ENCODE assay signal across 14 cellular contexts in genomic region chr16:3007059-3007956, GRCh38. TPM values are rescaled to one million over a fixed set of nuclear protein-coding genes. Genes with fewer than 3 reads are reported as not detected.
DNase-seq lines count a peak whose midpoint lies in the region; ATAC-seq and TF ChIP-seq lines count a peak whose summit lies in the region.
"Had no signal": no experiment of that assay in that cellular context is flagged by ENCODE, and none has a peak within 500 bp of the region (broad histone marks: within the 10 kb centered on the region; RNA-seq: fewer than 3 reads in every experiment).

No MANE protein-coding gene starts in this region.

- WGBS in HUES64, result 42% methylated on average over 13 of the region's 13 CpGs

- peak overlapping the region in 4 of 7 donors; percentile 41 to 81 (median 60) for H3K27ac Mint-ChIP-seq in CD4-positive, alpha-beta memory T cell
- H3K27ac Mint-ChIP-seq in WTC11 (peak overlapping the region; percentile 100), mesothelial cell of epicardium (peak overlapping the region; percentile 94)

- H3K4me1 Mint-ChIP-seq in CD4-positive, alpha-beta memory T cell, result peaks cover 13 to 31% (median 22%) of the 10 kb centered on the region in 4 donors
- H3K4me1 Mint-ChIP-seq in WTC11, result peaks cover 55% of the 10 kb centered on the region
- H3K4me1 Mint-ChIP-seq in mesothelial cell of epicardium, result peaks cover 53% of the 10 kb centered on the region

- no peak for TF ChIP-seq CTCF in WTC11 (IDR thresholded peaks at IDR 0.05)
- TF ChIP-seq CTCF in mesothelial cell of epicardium (IDR thresholded peaks at IDR 0.05; ENCODE audit: unreplicated experiment), result no peak

- H3K4me3 Mint-ChIP-seq in CD4-positive, alpha-beta memory T cell, result peak overlapping the region; percentile 11 to 89 (median 74)
- H3K4me3 Mint-ChIP-seq in WTC11 (peak overlapping the region; percentile 74), mesothelial cell of epicardium (peak overlapping the region; percentile 31)

- H3K9me3 ChIP-seq in CD4-positive, alpha-beta memory T cell (ENCODE audit: control insufficient read depth in 1 of 2, low read length in 2 of 2), result no peaks in the 10 kb centered on the region
- H3K9me3 ChIP-seq in HUES64 (ENCODE audit: insufficient read depth, low read depth, low read length), result no peaks in the 10 kb centered on the region

- CTCF ChIA-PET in CD4-positive, alpha-beta memory T cell (lab: Charles Lee; ENCODE audit: partially characterized antibody), result interaction anchor here (0.9 to 14.2 kb wide), 4 partner anchors 8 to 67 kb away, joined by 3 to 444 read pairs (median 4); partner anchors contain the start of genes CLDN6, HCFC1R1, THOC6 and TNFRSF12A
- CTCF ChIA-PET in WTC11 (lab: Charles Lee), result interaction anchor here (0.9 to 13.4 kb wide), 12 partner anchors 14 to 143 kb away, joined by 3 to 360 read pairs (median 4); partner anchors contain the start of genes CLDN6, HCFC1R1, KREMEN2 and PAQR4

- H3K36me3 ChIP-seq in CD4-positive, alpha-beta memory T cell (ENCODE audit: insufficient read depth, low read length), result no peaks in the 10 kb centered on the region
- H3K36me3 ChIP-seq in HUES64 (ENCODE audit: insufficient read depth, low read length), result no peaks in the 10 kb centered on the region

- no peak overlapping the region for H3K27ac ChIP-seq in CD4-positive, alpha-beta memory T cell (ENCODE audit: low read depth, low read length)
- peak overlapping the region; percentile 98 for H3K27ac ChIP-seq in HUES64 (ENCODE audit: low read depth, low read length)
- H3K27ac ChIP-seq: C4-2B, VCaP had no signal

- H3K9me3 Mint-ChIP-seq in CD4-positive, alpha-beta memory T cell, result no peaks in the 10 kb centered on the region
- H3K9me3 Mint-ChIP-seq in WTC11 (no peaks in the 10 kb centered on the region), mesothelial cell of epicardium (no peaks in the 10 kb centered on the region)

- no peaks in the 10 kb centered on the region for H3K27me3 ChIP-seq in CD4-positive, alpha-beta memory T cell (ENCODE audit: insufficient read depth, low read length)
- H3K27me3 ChIP-seq in HUES64 (ENCODE audit: insufficient read depth, low read length), result peaks cover 9% of the 10 kb centered on the region

- no peak for DNase-seq in CD4-positive, alpha-beta memory T cell
- DNase-seq in WTC11 (ENCODE audit: low spot score) (no peak), mesothelial cell of epicardium (ENCODE audit: low spot score in 2 of 2, unreplicated experiment in 2 of 2) (no peak), dermis blood vessel endothelial cell (no peak), epidermal melanocyte (ENCODE audit: insufficient read length, low spot score) (no peak), occipital lobe (lab: John Stamatoyannopoulos, UW) (no peak)
- DNase-seq: NCI-H526 treated with DMSO at 0.1 percent for 48 hours had no signal

- intact Hi-C loops in CD4-positive, alpha-beta memory T cell (cut with micrococcal nuclease), result no loop called here

- H3K4me3 ChIP-seq in CD4-positive, alpha-beta memory T cell (ENCODE audit: low read length in 2 of 2), result no peak overlapping the region
- peak overlapping the region; percentile 44 for H3K4me3 ChIP-seq in HUES64 (ENCODE audit: low read length)
- H3K4me3 ChIP-seq: lung had no signal

- H3K27me3 Mint-ChIP-seq in CD4-positive, alpha-beta memory T cell, result peaks cover 0 to 2% of the 10 kb centered on the region in 2 donors
- H3K27me3 Mint-ChIP-seq in WTC11 (ENCODE audit: low read depth), result no peaks in the 10 kb centered on the region
- H3K27me3 Mint-ChIP-seq in mesothelial cell of epicardium (ENCODE audit: low read depth), result peaks cover 54% of the 10 kb centered on the region

- H3K4me1 ChIP-seq in CD4-positive, alpha-beta memory T cell (ENCODE audit: insufficient read depth, low read length), result peaks cover 27% of the 10 kb centered on the region
- peaks cover 41% of the 10 kb centered on the region for H3K4me1 ChIP-seq in HUES64 (ENCODE audit: insufficient read depth, low read length)

- POLR2A ChIA-PET in CD4-positive, alpha-beta memory T cell (lab: Charles Lee; ENCODE audit: partially characterized antibody), result interaction anchor here (0.7 to 7.6 kb wide), 7 partner anchors 14 to 51 kb away, joined by 3 to 89 read pairs (median 4); partner anchors contain the start of genes HCFC1R1, THOC6 and TNFRSF12A
- POLR2A ChIA-PET in WTC11 (lab: Charles Lee), result interaction anchor here (0.7 to 13.9 kb wide), 12 partner anchors 9 to 92 kb away, joined by 3 to 502 read pairs (median 3); partner anchors contain the start of genes CLDN6, HCFC1R1, KREMEN2 and PKMYT1

- H3K9ac ChIP-seq in HUES64 (ENCODE audit: low read depth, low read length), result peak overlapping the region; percentile 86

- ATAC-seq in WTC11 (no peak), GM21737 (IDR thresholded peaks at IDR 0.05; ENCODE audit: unreplicated experiment) (no peak)

- no peaks in the 10 kb centered on the region for H3K36me3 Mint-ChIP-seq in CD4-positive, alpha-beta memory T cell
- H3K36me3 Mint-ChIP-seq in WTC11, result no peaks in the 10 kb centered on the region
- H3K36me3 Mint-ChIP-seq in mesothelial cell of epicardium, result no peaks in the 10 kb centered on the region

TF ChIP-seq in WTC11, 78 proteins besides CTCF, POLR2A, EP300 and RAD21 (continues in another document):
- TF ChIP-seq ZBTB43 (CRISPR knock-in tag; IDR thresholded peaks at IDR 0.05) (no peak), ZNF219 (CRISPR knock-in tag; IDR thresholded peaks at IDR 0.05; ENCODE audit: borderline replicate concordance) (no peak), FOXP4 (CRISPR knock-in tag; IDR thresholded peaks at IDR 0.05) (peak; percentile 21; the same call in 1 of the 2 replicates), ZNF423 (CRISPR knock-in tag; IDR thresholded peaks at IDR 0.05) (0 out of 2 replicates have a peak, but pooled peaks have one; percentile 39)

RNA-seq across cellular contexts. Expression of gene CLDN9, which starts 5.4 kb away (rescaled TPM):
- total RNA-seq in CD4-positive, alpha-beta memory T cell, result not detected
- polyA plus RNA-seq in CD4-positive, alpha-beta memory T cell, result not detected
- 0.25 TPM for polyA plus RNA-seq in HUES64 (2013, experiment 1 of 2)
- 0.44 TPM for polyA plus RNA-seq in HUES64 (2013, experiment 2 of 2)
- total RNA-seq in WTC11 (2021) (0.87 to 1.1 TPM (median 0.92 TPM) in 3 replicates), mesothelial cell of epicardium (5.4 to 5.7 TPM (median 5.4 TPM) in 3 replicates), dermis blood vessel endothelial cell (not detected in 2 replicates), occipital lobe (not detected)
- total RNA-seq: HT1080, temporal lobe had no signal

RNA-seq across cellular contexts. Expression of gene CLDN6, which starts 10.7 kb away (rescaled TPM):
- total RNA-seq in CD4-positive, alpha-beta memory T cell, result not detected
- not detected for polyA plus RNA-seq in CD4-positive, alpha-beta memory T cell
- polyA plus RNA-seq in HUES64 (2013, experiment 1 of 2), result 517 TPM
- polyA plus RNA-seq in HUES64 (2013, experiment 2 of 2), result 422 TPM
- total RNA-seq in WTC11 (2021) (746 to 778 TPM (median 775 TPM) in 3 replicates), mesothelial cell of epicardium (257 to 267 TPM (median 260 TPM) in 3 replicates), dermis blood vessel endothelial cell (not detected in 2 replicates), occipital lobe (not detected)
- total RNA-seq: HT1080 had no signal

RNA-seq across cellular contexts. Expression of gene TNFRSF12A, which starts 12.9 kb away (rescaled TPM):
- 1 to 10 TPM in 1 of 2 experiments, under 1 TPM in 1; 0.73 to 1.0 TPM for total RNA-seq in CD4-positive, alpha-beta memory T cell
- under 1 TPM; 0.33 to 0.44 TPM for polyA plus RNA-seq in CD4-positive, alpha-beta memory T cell
- 63.8 TPM for polyA plus RNA-seq in HUES64 (2013, experiment 1 of 2)
- polyA plus RNA-seq in HUES64 (2013, experiment 2 of 2), result 60.7 TPM
- total RNA-seq in WTC11 (2021) (78.9 to 87.0 TPM (median 79.5 TPM) in 3 replicates), mesothelial cell of epicardium (44.6 to 45.5 TPM (median 45.1 TPM) in 3 replicates), dermis blood vessel endothelial cell (45.4 and 48.2 TPM in 2 replicates), occipital lobe (2.0 TPM)

RNA-seq across cellular contexts. Expression of gene HCFC1R1, which starts 16.4 kb away (rescaled TPM):
- total RNA-seq in CD4-positive, alpha-beta memory T cell, result 10 to 100 TPM; 16.0 to 18.0 TPM
- 10 to 100 TPM; 18.5 to 23.8 TPM for polyA plus RNA-seq in CD4-positive, alpha-beta memory T cell
- 64.6 TPM for polyA plus RNA-seq in HUES64 (2013, experiment 1 of 2)
- polyA plus RNA-seq in HUES64 (2013, experiment 2 of 2), result 74.2 TPM
- total RNA-seq in WTC11 (2021) (76.0 to 84.0 TPM (median 83.2 TPM) in 3 replicates), mesothelial cell of epicardium (64.0 to 68.5 TPM (median 65.7 TPM) in 3 replicates), dermis blood vessel endothelial cell (2.6 and 5.2 TPM in 2 replicates), occipital lobe (15.1 TPM)

RNA-seq across cellular contexts. Expression of gene THOC6, which starts 16.5 kb away (rescaled TPM):
- 10 to 100 TPM; 18.4 to 22.5 TPM for total RNA-seq in CD4-positive, alpha-beta memory T cell
- 10 to 100 TPM; 41.4 to 48.8 TPM for polyA plus RNA-seq in CD4-positive, alpha-beta memory T cell
- polyA plus RNA-seq in HUES64 (2013, experiment 1 of 2), result 53.2 TPM
- 46.4 TPM for polyA plus RNA-seq in HUES64 (2013, experiment 2 of 2)
- 76.5 to 94.2 TPM (median 88.7 TPM) in 3 replicates for total RNA-seq in WTC11 (2021)
- total RNA-seq in mesothelial cell of epicardium, result 59.8 to 62.4 TPM (median 60.2 TPM) in 3 replicates
- total RNA-seq in dermis blood vessel endothelial cell, result 21.4 and 25.4 TPM in 2 replicates
- total RNA-seq in occipital lobe, result 5.8 TPM

Comparison
In these comparisons a context has a peak if more than half of its experiments do, and no peak if none do; other contexts are left out.
1. RNA of gene CLDN6, which starts 10.7 kb away (total RNA-seq): 746 to 778 TPM in WTC11 and 257 to 267 TPM in mesothelial cell of epicardium; not detected in CD4-positive, alpha-beta memory T cell, not detected in dermis blood vessel endothelial cell and not detected in occipital lobe (single experiment); every median in the first group is over 100 times any median in the second.
2. RNA of gene TNFRSF12A, which starts 12.9 kb away (total RNA-seq): 78.9 to 87.0 TPM in WTC11, 45.4 to 48.2 TPM in dermis blood vessel endothelial cell and 44.6 to 45.5 TPM in mesothelial cell of epicardium; 2.0 TPM in occipital lobe (single experiment) and 0.73 to 1.0 TPM in CD4-positive, alpha-beta memory T cell; every median in the first group is over 10 times any median in the second.
3. Peak in every context shown above with its lines, with median percentiles within 50 percentile points of each other: H3K27ac Mint-ChIP-seq and H3K4me3 Mint-ChIP-seq.